22 cellular contexts compared by ENCODE assay signal in the genomic region with DNA sequence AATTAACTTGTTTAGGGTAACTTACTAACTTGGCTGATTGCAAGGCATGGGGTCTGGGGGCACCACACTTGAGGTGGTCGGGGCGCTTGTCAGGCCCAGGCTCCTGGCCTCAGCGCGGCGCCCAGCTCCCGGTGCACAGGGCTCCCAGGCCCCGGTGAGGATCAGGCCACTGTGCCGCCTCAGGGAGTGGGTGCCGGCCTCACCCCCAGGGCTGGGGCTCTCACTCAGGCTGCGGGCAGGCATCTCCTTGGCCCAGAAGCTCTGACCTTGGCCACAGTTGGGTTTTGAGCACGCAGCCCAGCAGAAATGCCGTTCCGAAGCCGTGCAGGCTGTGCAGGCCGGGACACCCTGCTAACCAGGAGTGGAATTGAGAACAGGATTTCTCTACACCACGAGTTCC. TPM values are rescaled to one million over a fixed set of nuclear protein-coding genes. Genes with fewer than 3 reads are reported as not detected.
"Had no signal": no experiment of that assay in that cellular context is flagged by ENCODE, and none has a peak within 500 bp of the region (broad histone marks: within the 10 kb centered on the region; RNA-seq: fewer than 3 reads in every experiment).

No MANE protein-coding gene starts in this region.

- H3K4me1 ChIP-seq: esophagus squamous epithelium, gastroesophageal sphincter, left lung, right atrium auricular region, tibial artery, upper lobe of left lung, uterus had no signal

- H3K4me1 Mint-ChIP-seq: neural crest cell had no signal

- H3K9me3 Mint-ChIP-seq: neural crest cell had no signal

- DNase-seq: dermis blood vessel endothelial cell; esophagus squamous epithelium; foreskin fibroblast; hypothalamus; mesendoderm; naive thymus-derived CD8-positive, alpha-beta T cell; nucleus accumbens; ovary; small intestine; stimulated activated CD4-positive, alpha-beta T cell treated with anti-CD3 and anti-CD28 coated beads, Interleukin-2, amount 100 ng/mL, for 48 hours; stimulated activated naive CD4-positive, alpha-beta T cell treated with Interleukin-2 at 50 U/mL for 16 hours; tibial artery; uterus had no signal

- H3K36me3 ChIP-seq: esophagus squamous epithelium, gastroesophageal sphincter, left lung, ovary, right atrium auricular region, tibial artery, upper lobe of left lung, uterus had no signal

- H3K27ac ChIP-seq: esophagus squamous epithelium, gastroesophageal sphincter, left lung, ovary, right atrium auricular region, tibial artery, upper lobe of left lung, uterus had no signal

- H3K4me3 Mint-ChIP-seq: naive thymus-derived CD8-positive, alpha-beta T cell; neural crest cell had no signal

- H3K27ac Mint-ChIP-seq: naive thymus-derived CD8-positive, alpha-beta T cell had no signal

- H3K4me3 ChIP-seq: esophagus squamous epithelium, gastroesophageal sphincter, left lung, ovary, right atrium auricular region, tibial artery, upper lobe of left lung, uterus had no signal

- H3K9me3 ChIP-seq: esophagus squamous epithelium, left lung, ovary, right atrium auricular region, tibial artery, upper lobe of left lung, uterus had no signal

- H3K27me3 ChIP-seq: ovary, right atrium auricular region, upper lobe of left lung had no signal

- ATAC-seq: gastroesophageal sphincter; left lung; naive thymus-derived CD8-positive, alpha-beta T cell had no signal

- H3K36me3 Mint-ChIP-seq: naive thymus-derived CD8-positive, alpha-beta T cell had no signal

RNA-seq across cellular contexts. Expression of a gene that starts 37.8 kb away (rescaled TPM):
- total RNA-seq: dermis blood vessel endothelial cell; epithelial cell of proximal tubule; esophagus squamous epithelium; gastroesophageal sphincter; left lung; lung microvascular endothelial cell; mononuclear cell; naive thymus-derived CD8-positive, alpha-beta T cell; neural crest cell; ovary; posterior vena cava; right atrium auricular region; upper lobe of left lung; uterus had no signal
- polyA plus RNA-seq: naive thymus-derived CD8-positive, alpha-beta T cell; ovary; small intestine had no signal
